Comparison of ENCODE assay signal across 8 cellular contexts in the genomic region with DNA sequence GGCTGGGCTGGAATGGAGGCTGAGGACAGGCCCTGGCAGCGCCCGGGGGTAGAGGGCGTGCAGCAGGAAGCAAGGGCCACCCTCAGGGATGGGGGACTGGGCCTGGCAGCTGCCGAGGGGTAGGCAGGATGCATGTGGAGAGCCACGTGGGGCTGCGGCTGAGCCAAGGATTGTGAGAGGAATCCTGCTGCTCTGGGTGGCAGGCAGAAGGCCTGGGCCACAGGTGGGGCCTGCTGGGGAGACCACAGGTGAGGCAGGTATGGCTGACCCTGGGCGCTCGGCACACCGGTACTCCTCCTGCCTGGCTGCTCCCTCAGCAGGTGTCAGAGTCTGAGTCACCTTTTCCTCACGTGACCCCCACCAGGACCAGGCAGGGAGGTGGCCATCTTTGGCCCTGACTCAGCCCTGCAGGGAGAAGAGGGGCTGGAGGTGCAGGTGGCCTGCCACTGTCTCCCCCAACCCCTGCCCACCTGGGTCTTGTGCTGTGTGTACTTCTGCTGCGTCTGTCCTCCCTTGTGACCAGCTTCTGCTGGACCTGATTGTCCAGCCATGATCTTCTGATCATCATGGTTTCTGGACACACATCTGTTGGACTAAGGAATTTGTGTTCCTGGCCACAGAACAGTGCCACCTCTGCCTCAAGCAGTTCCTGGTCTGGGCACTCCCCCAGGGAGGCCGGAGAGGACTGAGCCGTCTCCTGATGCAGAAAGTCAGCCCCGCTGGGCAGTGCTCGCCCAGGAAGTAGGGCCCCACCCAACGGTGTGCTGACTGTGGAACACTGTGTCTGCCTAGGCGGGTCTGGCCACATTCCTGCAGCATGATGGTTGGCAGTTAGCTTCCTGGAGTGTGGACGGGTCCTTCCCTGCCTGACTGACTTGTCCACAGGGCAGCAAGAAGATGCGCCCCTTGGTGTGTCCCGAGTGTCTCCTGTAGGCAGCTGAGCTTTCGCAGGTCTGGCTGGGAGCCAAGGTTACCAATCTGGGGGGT. TPM values are rescaled to one million over a fixed set of nuclear protein-coding genes. Genes with fewer than 3 reads are reported as not detected.
A peak's percentile ranks its signal among the peaks of the same experiment; 100 is the strongest.
DNase-seq lines count a peak whose midpoint lies in the region; ATAC-seq lines count a peak whose summit lies in the region.

No MANE protein-coding gene starts in this region.

- ATAC-seq in activated naive CD4-positive, alpha-beta T cell treated with anti-CD3 and anti-CD28 coated beads, Interleukin-2, amount 50 U/mL, for 72 hours: peak; percentile 68 to 80
- ATAC-seq in GM19395 (IDR thresholded peaks at IDR 0.05; ENCODE audit: unreplicated experiment): no peak

- peaks cover 29% of the 10 kb centered on the region for H3K4me1 Mint-ChIP-seq in stimulated activated naive CD8-positive, alpha-beta T cell treated with anti-CD3 and anti-CD28 coated beads, Interleukin-15, Interleukin-2, amounts not matched to agents 100 ng/mL and 50 ng/mL, for 24 hours (ENCODE audit: low read depth)

- no peaks in the 10 kb centered on the region for H3K9me3 Mint-ChIP-seq in activated naive CD4-positive, alpha-beta T cell treated with anti-CD3 and anti-CD28 coated beads, Interleukin-2, amount 50 U/mL, for 72 hours
- H3K9me3 Mint-ChIP-seq in stimulated activated naive CD8-positive, alpha-beta T cell treated with anti-CD3 and anti-CD28 coated beads, Interleukin-15, Interleukin-2, amounts not matched to agents 100 ng/mL and 50 ng/mL, for 24 hours: no peaks in the 10 kb centered on the region

- H3K27me3 Mint-ChIP-seq in stimulated activated naive CD8-positive, alpha-beta T cell treated with anti-CD3 and anti-CD28 coated beads, Interleukin-15, Interleukin-2, amounts not matched to agents 100 ng/mL and 50 ng/mL, for 24 hours: no peaks in the 10 kb centered on the region

- DNase-seq in EL (peak; percentile 91), NCI-H2029 treated with DMSO at 0.1 percent for 48 hours (lab: John Stamatoyannopoulos, UW) (peak; percentile 19), iPS-NIHi7 (ENCODE audit: extremely low spot score) (peak; percentile 35), NCI-H1930 (lab: John Stamatoyannopoulos, UW) (no peak)
- no peak for DNase-seq in activated naive CD4-positive, alpha-beta T cell treated with anti-CD3 and anti-CD28 coated beads, Interleukin-2, amount 50 U/mL, for 72 hours (ENCODE audit: low spot score in 2 of 2)
- no peak for DNase-seq in effector CD8-positive, alpha-beta T cell (lab: John Stamatoyannopoulos, UW)

- no peaks in the 10 kb centered on the region for H3K36me3 Mint-ChIP-seq in activated naive CD4-positive, alpha-beta T cell treated with anti-CD3 and anti-CD28 coated beads, Interleukin-2, amount 50 U/mL, for 72 hours
- no peaks in the 10 kb centered on the region for H3K36me3 Mint-ChIP-seq in stimulated activated naive CD8-positive, alpha-beta T cell treated with anti-CD3 and anti-CD28 coated beads, Interleukin-15, Interleukin-2, amounts not matched to agents 100 ng/mL and 50 ng/mL, for 24 hours (ENCODE audit: low read depth)

- H3K4me3 Mint-ChIP-seq in stimulated activated naive CD8-positive, alpha-beta T cell treated with anti-CD3 and anti-CD28 coated beads, Interleukin-15, Interleukin-2, amounts not matched to agents 100 ng/mL and 50 ng/mL, for 24 hours: peak overlapping the region; percentile 32

- peak overlapping the region; percentile 68 to 86 for H3K27ac Mint-ChIP-seq in activated naive CD4-positive, alpha-beta T cell treated with anti-CD3 and anti-CD28 coated beads, Interleukin-2, amount 50 U/mL, for 72 hours
- H3K27ac Mint-ChIP-seq in stimulated activated naive CD8-positive, alpha-beta T cell treated with anti-CD3 and anti-CD28 coated beads, Interleukin-15, Interleukin-2, amounts not matched to agents 100 ng/mL and 50 ng/mL, for 24 hours: peak overlapping the region; percentile 72

RNA-seq across cellular contexts. Expression of gene ARRDC1, which starts 6.4 kb away (rescaled TPM):
- 10 to 100 TPM; 34.4 to 40.9 TPM for total RNA-seq in activated naive CD4-positive, alpha-beta T cell treated with anti-CD3 and anti-CD28 coated beads, Interleukin-2, amount 50 U/mL, for 72 hours

RNA-seq across cellular contexts. Expression of gene EHMT1, which starts 6.9 kb away (rescaled TPM):
- total RNA-seq in activated naive CD4-positive, alpha-beta T cell treated with anti-CD3 and anti-CD28 coated beads, Interleukin-2, amount 50 U/mL, for 72 hours: 10 to 100 TPM; 80.4 to 85.0 TPM

RNA-seq across cellular contexts. Expression of gene ZMYND19, which starts 21.6 kb away (rescaled TPM):
- 10 to 100 TPM; 32.9 to 63.5 TPM for total RNA-seq in activated naive CD4-positive, alpha-beta T cell treated with anti-CD3 and anti-CD28 coated beads, Interleukin-2, amount 50 U/mL, for 72 hours

RNA-seq across cellular contexts. Expression of gene DPH7, which starts 33.2 kb away (rescaled TPM):
- 10 to 100 TPM; 30.1 to 64.7 TPM for total RNA-seq in activated naive CD4-positive, alpha-beta T cell treated with anti-CD3 and anti-CD28 coated beads, Interleukin-2, amount 50 U/mL, for 72 hours

Comparison
In these comparisons a context has a peak if more than half of its experiments do, and no peak if none do; other contexts are left out.
1. DNase-seq: peak in EL (single experiment), NCI-H2029 treated with DMSO at 0.1 percent for 48 hours (single experiment) and iPS-NIHi7 (single experiment); none in activated naive CD4-positive, alpha-beta T cell treated with anti-CD3 and anti-CD28 coated beads, Interleukin-2, amount 50 U/mL, for 72 hours (0 of 2), NCI-H1930 (0 of 2) and effector CD8-positive, alpha-beta T cell (single experiment).